In the genomic region with DNA sequence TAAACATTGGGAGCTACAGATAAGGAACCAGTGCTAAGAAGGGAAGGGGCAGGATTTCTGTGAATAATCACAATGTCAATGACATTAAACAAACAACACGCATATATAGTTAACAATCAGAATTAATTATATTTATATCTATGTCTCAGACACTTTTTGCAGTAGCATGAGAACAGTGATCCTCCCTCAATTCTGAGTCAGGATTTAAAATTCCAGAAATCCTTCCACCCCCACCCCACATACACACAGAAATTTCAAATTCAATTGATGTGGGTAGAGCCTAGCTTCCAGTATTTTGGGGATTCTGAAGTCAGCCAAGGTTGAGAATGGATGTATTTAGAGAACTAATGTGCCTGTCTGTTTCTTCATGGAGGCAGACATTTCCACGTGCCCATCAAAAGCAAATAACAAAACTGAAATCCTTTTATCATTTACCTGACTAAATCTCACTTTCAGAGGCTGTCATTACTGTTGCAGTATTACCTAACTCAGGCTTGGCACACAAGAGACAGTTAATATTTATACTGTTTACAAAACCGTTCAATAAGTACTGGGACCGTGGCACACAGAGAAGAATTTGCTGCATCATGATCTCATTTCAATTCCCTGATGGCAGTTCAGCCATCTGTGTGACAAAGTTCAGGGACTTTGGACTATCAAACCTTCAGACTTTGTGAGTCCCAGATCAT, we compare ENCODE assay signal across 13 cellular contexts.
A peak's percentile ranks its signal among the peaks of the same experiment; 100 is the strongest.
DNase-seq lines count a peak whose midpoint lies in the region; ATAC-seq, FAIRE-seq and TF ChIP-seq lines count a peak whose summit lies in the region.
"Had no signal": no experiment of that assay in that cellular context is flagged by ENCODE, and none has a peak within 500 bp of the region (broad histone marks: within the 10 kb centered on the region; RNA-seq: fewer than 3 reads in every experiment).

No MANE protein-coding gene starts in this region.

- H3K9ac ChIP-seq in colonic mucosa (ENCODE audit: low read depth in 2 of 2, low read length in 2 of 2) = no peak overlapping the region

- ATAC-seq in A549 = no peak; a peak in 1 of 6 replicates
- ATAC-seq in GM19395 (IDR thresholded peaks at IDR 0.05; ENCODE audit: unreplicated experiment) = peak; percentile 59
- peak; percentile 57 for ATAC-seq in HG03378 (IDR thresholded peaks at IDR 0.05; ENCODE audit: unreplicated experiment)
- no peak for ATAC-seq in left ventricle myocardium superior
- ATAC-seq: activated CD8-positive, alpha-beta T cell treated with anti-CD3 and anti-CD28 coated beads for 36 hours; foreskin keratinocyte had no signal

- POLR2A ChIA-PET in A549 (lab: Yijun Ruan, JAX) = no interaction called here

- no peak for TF ChIP-seq RAD21 in A549 (conservative IDR thresholded peaks at IDR 0.05 in 1 of 2, IDR thresholded peaks at IDR 0.05 in 1 of 2)

- TF ChIP-seq CTCF in A549 (IDR thresholded peaks at IDR 0.05) = no peak
- TF ChIP-seq CTCF in colonic mucosa (IDR thresholded peaks at IDR 0.05) = no peak

- H3K36me3 ChIP-seq in colonic mucosa = no peaks in the 10 kb centered on the region

- no peak overlapping the region for H3K4me3 ChIP-seq in A549
- H3K4me3 ChIP-seq in colonic mucosa = no peak overlapping the region

- FAIRE-seq in A549 (lab: Jason Lieb, UNC) = no peak
- FAIRE-seq: colon had no signal

- H3K27me3 ChIP-seq in colonic mucosa = no peaks in the 10 kb centered on the region

- CTCF ChIA-PET in A549 (lab: Yijun Ruan, JAX) = no interaction called here

- H3K9me3 ChIP-seq in A549 = no peaks in the 10 kb centered on the region
- H3K9me3 ChIP-seq in colonic mucosa = no peaks in the 10 kb centered on the region

- DNase-seq in A549 (ENCODE audit: low read depth in 1 of 2, low spot score in 1 of 2) = peak in 1 of 2 experiments; percentile 13
- DNase-seq in fibroblast of peridontal ligament (ENCODE audit: extremely low read depth) = peak; percentile 18
- DNase-seq in colonic mucosa = no peak
- DNase-seq in kidney glomerular epithelial cell (lab: John Stamatoyannopoulos, UW) = no peak
- DNase-seq in pons (ENCODE audit: low spot score) = no peak
- DNase-seq in left ventricle myocardium superior = no peak
- DNase-seq: activated CD8-positive, alpha-beta T cell treated with anti-CD3 and anti-CD28 coated beads for 36 hours; foreskin keratinocyte; NCI-H187; stimulated activated CD4-positive, alpha-beta T cell treated with anti-CD3 and anti-CD28 coated beads, Interleukin-2, amount 100 ng/mL, for 48 hours had no signal

- 27% methylated on average over 4 of the region's 4 CpGs for WGBS in A549 (ENCODE audit: missing lambda C conversion rate)

- peak overlapping the region; percentile 33 to 57 for H3K27ac ChIP-seq in A549
- no peak overlapping the region for H3K27ac ChIP-seq in colonic mucosa
- H3K27ac ChIP-seq: foreskin keratinocyte had no signal

- TF ChIP-seq POLR2A in A549 (IDR thresholded peaks at IDR 0.05; ENCODE audit: low read length) = no peak

- no peak for TF ChIP-seq EP300 in A549 (IDR thresholded peaks at IDR 0.05)

- peak overlapping the region; percentile 53 for H3K4me2 ChIP-seq in A549

- H3K4me1 ChIP-seq in A549 (peaks cover 22% of the 10 kb centered on the region), colonic mucosa (no peaks in the 10 kb centered on the region)
- H3K4me1 ChIP-seq: foreskin keratinocyte had no signal

- intact Hi-C loops in colonic mucosa (cut with DNase I) (no loop called here), left ventricle myocardium superior (cut with micrococcal nuclease) (no loop called here)

TF ChIP-seq in A549, 52 proteins besides CTCF, POLR2A, EP300 and RAD21:
- peak; percentile 56 for TF ChIP-seq MAFK (IDR thresholded peaks at IDR 0.05; ENCODE audit: partially characterized antibody)
- no peak for TF ChIP-seq ZSCAN20 (CRISPR knock-in tag; IDR thresholded peaks at IDR 0.05)

Comparison
In these comparisons a context has a peak if more than half of its experiments do, and no peak if none do; other contexts are left out.
1. ATAC-seq: peak in GM19395 (single experiment) and HG03378 (single experiment); none in A549 (0 of 2) and left ventricle myocardium superior (single experiment).